ENCODE assay signal across 8 cellular contexts in genomic region chr11:129894281-129895125, GRCh38. TPM values are rescaled to one million over a fixed set of nuclear protein-coding genes. Genes with fewer than 3 reads are reported as not detected.
A peak's percentile ranks its signal among the peaks of the same experiment; 100 is the strongest.
DNase-seq lines count a peak whose midpoint lies in the region; ATAC-seq and TF ChIP-seq lines count a peak whose summit lies in the region.

No MANE protein-coding gene starts in this region.

- H3K27ac ChIP-seq in esophagus squamous epithelium, result peak overlapping the region; percentile 81 to 93 (median 92)

- no peaks in the 10 kb centered on the region for H3K27me3 ChIP-seq in esophagus squamous epithelium

- peaks cover 10% of the 10 kb centered on the region for H3K36me3 Mint-ChIP-seq in neural crest cell (ENCODE audit: low read depth)

- peak overlapping the region; percentile 94 for H3K4me3 Mint-ChIP-seq in neural crest cell

- no peaks in the 10 kb centered on the region for H3K9me3 ChIP-seq in esophagus squamous epithelium

- H3K9me3 Mint-ChIP-seq in neural crest cell, result no peaks in the 10 kb centered on the region

- peaks cover 0 to 44% (median 21%) of the 10 kb centered on the region in 3 donors for H3K36me3 ChIP-seq in esophagus squamous epithelium

- intact Hi-C loops in esophagus squamous epithelium (cut with DNase I), result no loop called here

- no peaks in the 10 kb centered on the region for H3K27me3 Mint-ChIP-seq in neural crest cell (ENCODE audit: low read depth)

- peak overlapping the region; percentile 83 to 100 (median 94) for H3K4me3 ChIP-seq in esophagus squamous epithelium

- TF ChIP-seq POLR2A in esophagus squamous epithelium (IDR thresholded peaks at IDR 0.05), result no peak

- TF ChIP-seq CTCF in esophagus squamous epithelium (IDR thresholded peaks at IDR 0.05) (no peak), neural crest cell (conservative IDR thresholded peaks at IDR 0.05) (no peak)

- ATAC-seq in activated CD4-positive, CD25-positive, alpha-beta regulatory T cell treated with anti-CD3 and anti-CD28 coated beads, Interleukin-2, amount 50 U/mL, for 24 hours, result peak; percentile 3 to 7
- ATAC-seq in HG03135 (IDR thresholded peaks at IDR 0.05; ENCODE audit: unreplicated experiment), result peak; percentile 19

- peaks cover 4 to 20% (median 10%) of the 10 kb centered on the region in 3 donors for H3K4me1 ChIP-seq in esophagus squamous epithelium

- peak overlapping the region; percentile 64 for H3K27ac Mint-ChIP-seq in neural crest cell (ENCODE audit: unreplicated experiment)

- H3K4me1 Mint-ChIP-seq in neural crest cell, result peaks cover 26% of the 10 kb centered on the region

- 15 to 16% methylated on average over 13 of the region's 13 CpGs for WGBS in esophagus squamous epithelium, 2 donors

- DNase-seq in activated CD4-positive, CD25-positive, alpha-beta regulatory T cell (lab: John Stamatoyannopoulos, UW), result no peak
- DNase-seq in SW480 (ENCODE audit: low spot score) (peak; percentile 14), esophagus squamous epithelium (lab: John Stamatoyannopoulos, UW) (no peak), neural crest cell (ENCODE audit: low read depth, low spot score) (no peak), NCI-H1417 (lab: John Stamatoyannopoulos, UW) (no peak), SHP77 (lab: John Stamatoyannopoulos, UW) (no peak)

RNA-seq across cellular contexts. Expression of gene NFRKB, which starts 0.9 kb away (rescaled TPM):
- total RNA-seq in esophagus squamous epithelium (10 to 100 TPM; 18.2 to 35.9 (median 23.8) TPM), neural crest cell (56.9 and 58.6 TPM in 2 replicates)
